Comparison of ENCODE assay signal across 9 cellular contexts in the genomic region with DNA sequence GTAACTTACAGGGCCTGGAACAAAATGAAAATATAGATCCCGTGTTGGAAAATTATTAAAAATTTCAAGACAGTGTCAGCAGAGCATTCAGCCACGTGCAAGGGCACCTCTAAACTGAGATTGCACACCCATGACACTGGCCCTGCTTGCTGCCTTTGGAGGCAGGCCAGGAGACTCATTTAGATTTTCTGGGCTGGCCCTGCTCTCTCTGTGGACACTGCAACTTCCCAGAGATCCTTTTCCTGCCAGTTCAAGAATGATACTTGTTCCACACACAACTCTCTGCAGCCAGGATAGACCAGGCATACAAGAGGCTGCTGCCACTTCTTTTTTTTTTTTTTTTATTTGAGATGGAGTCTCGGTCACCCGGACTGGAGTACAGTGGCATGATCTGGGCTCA. TPM values are rescaled to one million over a fixed set of nuclear protein-coding genes. Genes with fewer than 3 reads are reported as not detected.
DNase-seq lines count a peak whose midpoint lies in the region; ATAC-seq, FAIRE-seq and TF ChIP-seq lines count a peak whose summit lies in the region.
"Had no signal": no experiment of that assay in that cellular context is flagged by ENCODE, and none has a peak within 500 bp of the region (broad histone marks: within the 10 kb centered on the region; RNA-seq: fewer than 3 reads in every experiment).

No MANE protein-coding gene starts in this region.

- no peaks in the 10 kb centered on the region for H3K27me3 Mint-ChIP-seq in activated T-helper 17 cell treated with anti-CD3 and anti-CD28 coated beads, Interleukin-2, amount 50 U/mL, for 72 hours
- no peaks in the 10 kb centered on the region for H3K27me3 Mint-ChIP-seq in CD4-positive, alpha-beta memory T cell

- no peak overlapping the region for H3K4me3 ChIP-seq in kidney (ENCODE audit: low read length in 2 of 2)
- H3K4me3 ChIP-seq in skeletal muscle satellite cell (ENCODE audit: low read length) = no peak overlapping the region
- H3K4me3 ChIP-seq in HAP-1 = no peak overlapping the region
- no peak overlapping the region for H3K4me3 ChIP-seq in CD4-positive, alpha-beta memory T cell (ENCODE audit: low read length in 2 of 2)
- no peak overlapping the region for H3K4me3 ChIP-seq in Karpas-422 (ENCODE audit: low read length)
- H3K4me3 ChIP-seq: esophagus squamous epithelium had no signal

- H3K9me3 ChIP-seq in kidney (ENCODE audit: control insufficient read depth in 1 of 2, low read length in 2 of 2) (no peaks in the 10 kb centered on the region), skeletal muscle satellite cell (replicated peaks; ENCODE audit: low read length) (no peaks in the 10 kb centered on the region), HAP-1 (no peaks in the 10 kb centered on the region), Karpas-422 (ENCODE audit: low read length) (no peaks in the 10 kb centered on the region)
- no peaks in the 10 kb centered on the region for H3K9me3 ChIP-seq in CD4-positive, alpha-beta memory T cell (ENCODE audit: control insufficient read depth in 1 of 2, low read length in 2 of 2)
- H3K9me3 ChIP-seq: esophagus squamous epithelium had no signal

- in situ Hi-C loops in HAP-1 (cut with MboI; ENCODE audit: low sequenced_read_pairs) = no loop called here

- no peaks in the 10 kb centered on the region for H3K9me3 Mint-ChIP-seq in activated T-helper 17 cell treated with anti-CD3 and anti-CD28 coated beads, Interleukin-2, amount 50 U/mL, for 72 hours
- peaks cover 0 to 2% (median 0%) of the 10 kb centered on the region in 8 donors for H3K9me3 Mint-ChIP-seq in CD4-positive, alpha-beta memory T cell

- peaks cover 0 to 2% of the 10 kb centered on the region in 2 donors for H3K4me1 ChIP-seq in kidney (ENCODE audit: control insufficient read depth in 1 of 2, insufficient read depth in 1 of 2, low read depth in 1 of 2, low read length in 2 of 2)
- H3K4me1 ChIP-seq in skeletal muscle satellite cell (ENCODE audit: control insufficient read depth, insufficient read depth, low read length) = peaks cover 29% of the 10 kb centered on the region
- H3K4me1 ChIP-seq in HAP-1 = peaks cover 6% of the 10 kb centered on the region
- peaks cover 35% of the 10 kb centered on the region for H3K4me1 ChIP-seq in CD4-positive, alpha-beta memory T cell (ENCODE audit: insufficient read depth, low read length)
- peaks cover 32% of the 10 kb centered on the region for H3K4me1 ChIP-seq in Karpas-422 (ENCODE audit: low read length)

- intact Hi-C loops in kidney (cut with DNase I) = no loop called here
- intact Hi-C loops in CD4-positive, alpha-beta memory T cell (cut with micrococcal nuclease) = no loop called here

- POLR2A ChIA-PET in CD4-positive, alpha-beta memory T cell (lab: Charles Lee; ENCODE audit: partially characterized antibody) = no interaction called here

- H3K9ac ChIP-seq in kidney (ENCODE audit: low read length in 2 of 2) (no peak overlapping the region), skeletal muscle satellite cell (ENCODE audit: low read depth, low read length) (no peak overlapping the region), Karpas-422 (ENCODE audit: low read length) (no peak overlapping the region)

- CTCF ChIA-PET in CD4-positive, alpha-beta memory T cell (lab: Charles Lee; ENCODE audit: partially characterized antibody) = interaction anchor here (9.1 to 19.4 kb wide), 2 partner anchors 10 to 186 kb away, joined by 77 to 487 read pairs; no protein-coding TSS in a partner anchor

- peak overlapping the region; percentile 7 for H3K4me2 ChIP-seq in skeletal muscle satellite cell (ENCODE audit: low read length)
- H3K4me2 ChIP-seq in Karpas-422 (ENCODE audit: low read depth, low read length, poor library complexity, severe bottlenecking) = no peak overlapping the region

- FAIRE-seq in kidney (lab: Jason Lieb, UNC) = no peak

- no peak for TF ChIP-seq CTCF in kidney (IDR thresholded peaks at IDR 0.05; ENCODE audit: borderline replicate concordance, extremely low read depth, insufficient read depth)

- no peaks in the 10 kb centered on the region for H3K36me3 Mint-ChIP-seq in activated T-helper 17 cell treated with anti-CD3 and anti-CD28 coated beads, Interleukin-2, amount 50 U/mL, for 72 hours (ENCODE audit: low read depth)
- no peaks in the 10 kb centered on the region for H3K36me3 Mint-ChIP-seq in CD4-positive, alpha-beta memory T cell

- DNase-seq in GM04504 (ENCODE audit: low read depth) (peak; percentile 37), kidney (no peak), HAP-1 (ENCODE audit: low spot score in 2 of 2) (no peak), Karpas-422 (no peak)
- DNase-seq in CD4-positive, alpha-beta memory T cell = no peak
- DNase-seq: esophagus squamous epithelium, NCI-H526 treated with DMSO at 0.1 percent for 48 hours had no signal

- H3K9me2 ChIP-seq in Karpas-422 (replicated peaks; ENCODE audit: insufficient read depth, low read length) = no peaks in the 10 kb centered on the region

- H3K27me3 ChIP-seq in skeletal muscle satellite cell (ENCODE audit: control insufficient read depth, insufficient read depth, low read length) = no peaks in the 10 kb centered on the region
- H3K27me3 ChIP-seq in HAP-1 (ENCODE audit: low read depth) = no peaks in the 10 kb centered on the region
- no peaks in the 10 kb centered on the region for H3K27me3 ChIP-seq in CD4-positive, alpha-beta memory T cell (ENCODE audit: insufficient read depth, low read length)
- H3K27me3 ChIP-seq in Karpas-422 (ENCODE audit: low read length) = no peaks in the 10 kb centered on the region
- H3K27me3 ChIP-seq: esophagus squamous epithelium had no signal

- no peaks in the 10 kb centered on the region for H4K20me1 ChIP-seq in Karpas-422 (ENCODE audit: insufficient read depth, low read depth, low read length)

- H3K79me2 ChIP-seq in Karpas-422 (ENCODE audit: low read length) = no peaks in the 10 kb centered on the region

- H3K36me3 ChIP-seq in kidney (ENCODE audit: control insufficient read depth in 1 of 2, insufficient read depth in 2 of 2, low read length in 2 of 2) (no peaks in the 10 kb centered on the region), skeletal muscle satellite cell (ENCODE audit: insufficient read depth, low read length) (no peaks in the 10 kb centered on the region), HAP-1 (replicated peaks) (no peaks in the 10 kb centered on the region), Karpas-422 (ENCODE audit: insufficient read depth, low read length) (no peaks in the 10 kb centered on the region)
- no peaks in the 10 kb centered on the region for H3K36me3 ChIP-seq in CD4-positive, alpha-beta memory T cell (ENCODE audit: insufficient read depth, low read length)
- H3K36me3 ChIP-seq: esophagus squamous epithelium had no signal

- H3K4me1 Mint-ChIP-seq in activated T-helper 17 cell treated with anti-CD3 and anti-CD28 coated beads, Interleukin-2, amount 50 U/mL, for 72 hours = peaks cover 27% of the 10 kb centered on the region
- peaks cover 34 to 47% (median 42%) of the 10 kb centered on the region in 4 donors for H3K4me1 Mint-ChIP-seq in CD4-positive, alpha-beta memory T cell

- H3K4me3 Mint-ChIP-seq in activated T-helper 17 cell treated with anti-CD3 and anti-CD28 coated beads, Interleukin-2, amount 50 U/mL, for 72 hours = no peak overlapping the region
- H3K4me3 Mint-ChIP-seq in CD4-positive, alpha-beta memory T cell = no peak overlapping the region

- H3K27ac Mint-ChIP-seq in activated T-helper 17 cell treated with anti-CD3 and anti-CD28 coated beads, Interleukin-2, amount 50 U/mL, for 72 hours = peak overlapping the region; percentile 63
- peak overlapping the region in 3 of 7 donors; percentile 17 to 53 (median 46) for H3K27ac Mint-ChIP-seq in CD4-positive, alpha-beta memory T cell

- no peak for ATAC-seq in activated T-helper 17 cell treated with anti-CD3 and anti-CD28 coated beads, Interleukin-2, amount 50 U/mL, for 72 hours (replicated peaks)

- H3K27ac ChIP-seq in kidney (ENCODE audit: low read depth in 2 of 2, low read length in 2 of 2) (peak overlapping the region; percentile 29 to 52), Karpas-422 (ENCODE audit: low read length) (no peak overlapping the region)
- H3K27ac ChIP-seq in CD4-positive, alpha-beta memory T cell (ENCODE audit: low read depth, low read length) = no peak overlapping the region

- H2AFZ ChIP-seq in Karpas-422 (ENCODE audit: low read length) = no peak overlapping the region

RNA-seq across cellular contexts. Expression of gene PTPRJ, which starts 56.7 kb away (rescaled TPM):
- 10 to 100 TPM; 36.1 to 52.8 TPM for total RNA-seq in activated T-helper 17 cell treated with anti-CD3 and anti-CD28 coated beads, Interleukin-2, amount 50 U/mL, for 72 hours
- 80.5 TPM for total RNA-seq in kidney
- 9.2 TPM for polyA plus RNA-seq in kidney (ENCODE audit: insufficient read depth, low read depth, low replicate concordance)
- total RNA-seq in skeletal muscle satellite cell (2012; rRNA removed) = 7.4 and 7.9 TPM in 2 replicates
- 10 to 100 TPM; 57.8 to 57.9 TPM for total RNA-seq in CD4-positive, alpha-beta memory T cell
- 10 to 100 TPM in 1 of 2 donors, 1 to 10 TPM in 1; 3.3 to 16.6 TPM for polyA plus RNA-seq in CD4-positive, alpha-beta memory T cell
- total RNA-seq in Karpas-422 (2014; rRNA removed; shearing (Covaris generic); ENCODE audit: low replicate concordance) = 90.3 and 132 TPM in 2 replicates

Comparison
In these comparisons a context has a peak if more than half of its experiments do, and no peak if none do; other contexts are left out.
1. H3K27ac ChIP-seq: peak in kidney (2 of 2); none in CD4-positive, alpha-beta memory T cell (single experiment) and Karpas-422 (single experiment).